ENCODE assay signal across 8 cellular contexts in genomic region chr3:9916346-9916733, GRCh38. TPM values are rescaled to one million over a fixed set of nuclear protein-coding genes. Genes with fewer than 3 reads are reported as not detected.
DNase-seq lines count a peak whose midpoint lies in the region; ATAC-seq and TF ChIP-seq lines count a peak whose summit lies in the region.

No MANE protein-coding gene starts in this region.

- DNase-seq in heart left ventricle, result no peak
- DNase-seq in left cardiac atrium, result no peak
- DNase-seq in MCF 10A (ENCODE audit: unreplicated experiment), result no peak
- DNase-seq in aorta, result peak in 1 of 2 donors; percentile 77
- DNase-seq in SW480 (ENCODE audit: low spot score), result no peak
- no peak for DNase-seq in GF-D8 (lab: John Stamatoyannopoulos, UW)

- no peaks in the 10 kb centered on the region for H3K27me3 Mint-ChIP-seq in MCF 10A (ENCODE audit: insufficient read depth, unreplicated experiment)

- H3K9me3 ChIP-seq in heart left ventricle, result no peaks in the 10 kb centered on the region
- no peaks in the 10 kb centered on the region for H3K9me3 ChIP-seq in mesodermal cell (ENCODE audit: control insufficient read depth, low read length)
- no peaks in the 10 kb centered on the region for H3K9me3 ChIP-seq in aorta (ENCODE audit: control insufficient read depth, low read length)

- H3K4me1 ChIP-seq in heart left ventricle (peaks cover 4 to 42% (median 30%) of the 10 kb centered on the region in 12 donors), mesodermal cell (ENCODE audit: control insufficient read depth, insufficient read depth, low read length, poor library complexity, severe bottlenecking) (peaks cover 12% of the 10 kb centered on the region), aorta (ENCODE audit: control insufficient read depth in 1 of 2, insufficient read depth in 2 of 2, low read length in 2 of 2) (no peaks in the 10 kb centered on the region)

- CTCF ChIA-PET in MCF 10A (lab: Yijun Ruan, JAX), result interaction anchor here (1.0 to 1.6 kb wide), 4 partner anchors 15 to 65 kb away, joined by 3 to 7 read pairs (median 5); partner anchors contain the start of gene CRELD1

- ATAC-seq in heart left ventricle (peak in 1 of 4 donors; percentile 3), left cardiac atrium (no peak), aorta (ENCODE audit: low FRiP score) (no peak), GM18909 (IDR thresholded peaks at IDR 0.05; ENCODE audit: poor library complexity, unreplicated experiment) (no peak)

- H3K27ac ChIP-seq in heart left ventricle, result peak overlapping the region; percentile 73 to 96 (median 91)
- H3K27ac ChIP-seq in mesodermal cell (ENCODE audit: low read depth, low read length, severe bottlenecking), result peak overlapping the region; percentile 41
- H3K27ac ChIP-seq in aorta (ENCODE audit: low read depth in 1 of 2, low read length in 2 of 2), result peak overlapping the region; percentile 2 to 69

- peaks cover 0 to 16% (median 6%) of the 10 kb centered on the region in 9 donors for H3K36me3 ChIP-seq in heart left ventricle
- peaks cover 7% of the 10 kb centered on the region for H3K36me3 ChIP-seq in mesodermal cell (ENCODE audit: control insufficient read depth, insufficient read depth, low read length)
- H3K36me3 ChIP-seq in aorta (ENCODE audit: control insufficient read depth in 1 of 2, insufficient read depth in 2 of 2, low read length in 1 of 2), result no peaks in the 10 kb centered on the region

- TF ChIP-seq POLR2A in heart left ventricle (IDR thresholded peaks at IDR 0.05), result no peak

- H3K4me1 Mint-ChIP-seq in MCF 10A (ENCODE audit: insufficient read depth, unreplicated experiment), result peaks cover 21% of the 10 kb centered on the region

- peak overlapping the region; percentile 76 for H3K4me3 Mint-ChIP-seq in MCF 10A (ENCODE audit: unreplicated experiment)

- WGBS in heart left ventricle, 4 donors, result 45 to 63% (median 57%) methylated on average over 6 to 7 of the region's 7 CpGs
- 90% methylated on average over 2 to 3 of the region's 7 CpGs for WGBS in mesodermal cell (ENCODE audit: insufficient coverage in 2 of 2), 2 experiments
- WGBS in aorta, 2 donors, result 31% methylated on average over 6 to 7 of the region's 7 CpGs

- H3K27me3 ChIP-seq in heart left ventricle (no peaks in the 10 kb centered on the region), aorta (ENCODE audit: control insufficient read depth in 1 of 2, insufficient read depth in 2 of 2, low read length in 1 of 2) (no peaks in the 10 kb centered on the region)

- POLR2A ChIA-PET in MCF 10A (lab: Yijun Ruan, JAX), result interaction anchor here (0.7 to 8.4 kb wide), 17 partner anchors 8 to 123 kb away, joined by 3 to 98 read pairs (median 5); partner anchors contain the start of genes ARPC4, CRELD1, IL17RE and PRRT3

- intact Hi-C loops in heart left ventricle (cut with DNase I) (loop anchor here in 2 of 10 donors (1.0 to 10.0 kb wide), 7 partner anchors 16 to 414 kb away; partner anchors contain the start of genes CRELD1 (in 2 of the 2), ARPC4 (in 1 of the 2), JAGN1 (in 1 of the 2) and RPUSD3 (in 1 of the 2)), left cardiac atrium (cut with DNase I) (no loop called here), MCF 10A (cut with micrococcal nuclease) (no loop called here), aorta (cut with DNase I) (loop anchor here (5.0 kb wide), 1 partner anchor 74 kb away; the partner anchor contains the start of gene RPUSD3 (in 2 of the 2))

- H3K4me3 ChIP-seq in heart left ventricle (peak overlapping the region; percentile 26 to 87 (median 63)), mesodermal cell (ENCODE audit: extremely low read depth, insufficient read depth, low read length, poor library complexity, severe bottlenecking) (peak overlapping the region; percentile 16), aorta (ENCODE audit: low read length in 2 of 2) (peak overlapping the region; percentile 2 to 71)

- peak overlapping the region; percentile 90 for H3K27ac Mint-ChIP-seq in MCF 10A (ENCODE audit: low read depth, unreplicated experiment)

- TSS peak; percentile 34 for BruUV-seq in MCF 10A (replicated peaks; lab: Mats Ljungman, UMichigan)

- peaks cover 4% of the 10 kb centered on the region for H3K36me3 Mint-ChIP-seq in MCF 10A (ENCODE audit: insufficient read depth, unreplicated experiment)

- H3K9me3 Mint-ChIP-seq in MCF 10A (ENCODE audit: unreplicated experiment), result no peaks in the 10 kb centered on the region

- TF ChIP-seq CTCF in heart left ventricle (IDR thresholded peaks at IDR 0.05) (no peak), MCF 10A (IDR thresholded peaks at IDR 0.05; ENCODE audit: unreplicated experiment) (no peak)

RNA-seq across cellular contexts. Expression of gene IL17RC, which starts 0.6 kb away (rescaled TPM):
- total RNA-seq in heart left ventricle (10 to 100 TPM; 20.6 to 45.3 (median 29.2) TPM), left cardiac atrium (10 to 100 TPM; 33.2 to 34.6 TPM), MCF 10A (2022) (25.7 and 30.1 TPM in 2 replicates), aorta (10 to 100 TPM; 25.6 to 33.8 TPM)
- polyA plus RNA-seq in heart left ventricle (10 to 100 TPM; 34.7 to 42.1 TPM), aorta (100 to 1,000 TPM in 1 of 2 donors, 1 to 10 TPM in 1; 8.6 to 108 TPM)
- 15.4 TPM for polyA plus RNA-seq in mesodermal cell (2013, experiment 1 of 2)
- polyA plus RNA-seq in mesodermal cell (2013, experiment 2 of 2), result 13.8 TPM

RNA-seq across cellular contexts. Expression of gene IL17RE, which starts 13.7 kb away (rescaled TPM):
- total RNA-seq in heart left ventricle, result 1 to 10 TPM in 4 of 9 donors, under 1 TPM in 5; 0.65 to 6.9 (median 0.79) TPM
- 1 to 10 TPM in 1 of 2 donors, under 1 TPM in 1; 0.95 to 1.3 TPM for polyA plus RNA-seq in heart left ventricle
- 1 to 10 TPM; 1.8 to 2.2 TPM for total RNA-seq in left cardiac atrium
- total RNA-seq in MCF 10A (2022), result 5.0 and 5.5 TPM in 2 replicates
- polyA plus RNA-seq in mesodermal cell (2013, experiment 1 of 2), result 3.3 TPM
- 2.8 TPM for polyA plus RNA-seq in mesodermal cell (2013, experiment 2 of 2)
- total RNA-seq in aorta, result 10 to 100 TPM; 11.0 to 13.7 TPM
- 10 to 100 TPM in 1 of 2 donors, 1 to 10 TPM in 1; 7.0 to 14.5 TPM for polyA plus RNA-seq in aorta

RNA-seq across cellular contexts. Expression of gene CRELD1, which starts 17.3 kb away (rescaled TPM):
- total RNA-seq in heart left ventricle (10 to 100 TPM; 45.9 to 77.8 (median 60.6) TPM), left cardiac atrium (10 to 100 TPM; 47.4 to 59.8 TPM), MCF 10A (2022) (13.4 and 19.9 TPM in 2 replicates), aorta (10 to 100 TPM; 30.8 to 44.3 TPM)
- polyA plus RNA-seq in heart left ventricle (10 to 100 TPM; 61.8 to 71.8 TPM), aorta (10 to 100 TPM; 35.7 to 36.2 TPM)
- polyA plus RNA-seq in mesodermal cell (2013, experiment 1 of 2), result 47.8 TPM
- polyA plus RNA-seq in mesodermal cell (2013, experiment 2 of 2), result 38.3 TPM

RNA-seq across cellular contexts. Expression of gene JAGN1, which starts 25.9 kb away (rescaled TPM):
- 10 to 100 TPM; 15.1 to 40.3 (median 21.2) TPM for total RNA-seq in heart left ventricle
- polyA plus RNA-seq in heart left ventricle, result 10 to 100 TPM; 20.8 to 77.3 TPM
- 10 to 100 TPM; 20.7 to 25.6 TPM for total RNA-seq in left cardiac atrium
- 49.7 and 55.4 TPM in 2 replicates for total RNA-seq in MCF 10A (2022)
- 40.6 TPM for polyA plus RNA-seq in mesodermal cell (2013, experiment 1 of 2)
- 38.7 TPM for polyA plus RNA-seq in mesodermal cell (2013, experiment 2 of 2)
- 10 to 100 TPM; 19.8 to 22.7 TPM for total RNA-seq in aorta
- 10 to 100 TPM; 26.0 to 34.1 TPM for polyA plus RNA-seq in aorta

RNA-seq across cellular contexts. Expression of gene PRRT3, which starts 35.9 kb away (rescaled TPM):
- total RNA-seq in heart left ventricle (1 to 10 TPM in 4 of 9 donors, under 1 TPM in 5; 0.39 to 2.3 (median 0.81) TPM), left cardiac atrium (1 to 10 TPM in 1 of 2 donors, under 1 TPM in 1; 0.97 to 1.4 TPM), MCF 10A (2022) (0.83 and 1.3 TPM in 2 replicates), aorta (1 to 10 TPM; 1.7 to 2.1 TPM)
- polyA plus RNA-seq in heart left ventricle (under 1 TPM; 0.44 to 0.46 TPM), aorta (1 to 10 TPM in 1 of 2 donors, under 1 TPM in 1; 0.25 to 2.4 TPM)
- polyA plus RNA-seq in mesodermal cell (2013, experiment 1 of 2), result 2.1 TPM
- polyA plus RNA-seq in mesodermal cell (2013, experiment 2 of 2), result 1.5 TPM

Comparison
In these comparisons a context has a peak if more than half of its experiments do, and no peak if none do; other contexts are left out.
1. H3K27ac ChIP-seq: peak in every context shown above with its lines; median percentile 91 in heart left ventricle; 41 in mesodermal cell; 36 in aorta.
2. intact Hi-C loops: an anchor here in aorta (5.0 kb wide); none called in left cardiac atrium and MCF 10A.